9 cellular contexts compared by ENCODE assay signal in genomic region chr7:134932707-134933370, GRCh38. TPM values are rescaled to one million over a fixed set of nuclear protein-coding genes. Genes with fewer than 3 reads are reported as not detected.
A peak's percentile ranks its signal among the peaks of the same experiment; 100 is the strongest.
DNase-seq lines count a peak whose midpoint lies in the region; ATAC-seq and FAIRE-seq lines count a peak whose summit lies in the region.
"Had no signal": no experiment of that assay in that cellular context is flagged by ENCODE, and none has a peak within 500 bp of the region (broad histone marks: within the 10 kb centered on the region; RNA-seq: fewer than 3 reads in every experiment).

No MANE protein-coding gene starts in this region.

- peak overlapping the region; percentile 16; the same call in 1 of the 2 replicates for H3K4me3 ChIP-seq in BLaER1
- no peak overlapping the region for H3K4me3 ChIP-seq in small intestine (ENCODE audit: low read depth in 1 of 2, low read length in 2 of 2)

- peaks cover 4% of the 10 kb centered on the region; the same call in 1 of the 2 replicates for H3K9me3 ChIP-seq in BLaER1
- no peaks in the 10 kb centered on the region for H3K9me3 ChIP-seq in T-helper 17 cell (ENCODE audit: control insufficient read depth, low read length, poor library complexity, severe bottlenecking)
- no peaks in the 10 kb centered on the region for H3K9me3 ChIP-seq in small intestine (ENCODE audit: control insufficient read depth, low read depth)

- WGBS in small intestine, 3 donors: 65 to 76% (median 72%) methylated on average over 17 of the region's 17 CpGs

- H3K4me1 Mint-ChIP-seq in T-helper 17 cell: peaks cover 11% of the 10 kb centered on the region

- no peak for FAIRE-seq in small intestine (lab: Jason Lieb, UNC)

- H3K36me3 ChIP-seq in BLaER1 (peaks cover 96% of the 10 kb centered on the region), small intestine (ENCODE audit: control insufficient read depth in 2 of 2, insufficient read depth in 2 of 2, low read length in 2 of 2) (no peaks in the 10 kb centered on the region)

- H3K4me1 ChIP-seq in BLaER1 (peaks cover 48% of the 10 kb centered on the region), small intestine (ENCODE audit: control insufficient read depth in 2 of 2, insufficient read depth in 1 of 2, low read depth in 1 of 2, low read length in 1 of 2) (peaks cover 0 to 2% of the 10 kb centered on the region in 2 donors)

- peak overlapping the region; percentile 77 for H3K4me3 Mint-ChIP-seq in T-helper 17 cell

- H3K27ac Mint-ChIP-seq in T-helper 17 cell: peak overlapping the region; percentile 4

- H3K27me3 ChIP-seq in BLaER1 (no peaks in the 10 kb centered on the region), small intestine (ENCODE audit: control insufficient read depth in 2 of 2, insufficient read depth in 2 of 2, low read length in 2 of 2) (no peaks in the 10 kb centered on the region)

- H3K27ac ChIP-seq in BLaER1 (peak overlapping the region; percentile 70), small intestine (ENCODE audit: low read depth in 1 of 2, low read length in 1 of 2) (peak overlapping the region in 1 of 2 donors; percentile 55)

- peak; percentile 49 for ATAC-seq in GM19467 (IDR thresholded peaks at IDR 0.05; ENCODE audit: unreplicated experiment)
- ATAC-seq in T-helper 17 cell: no peak

- peak overlapping the region; percentile 81 for H3K4me2 ChIP-seq in BLaER1

- DNase-seq in T-helper 17 cell (no peak), hepatic stellate cell (ENCODE audit: low spot score) (peak; percentile 69), COLO668 (lab: John Stamatoyannopoulos, UW; ENCODE audit: unreplicated experiment) (no peak), middle frontal gyrus (ENCODE audit: extremely low spot score, low spot score) (no peak), superior temporal gyrus (ENCODE audit: extremely low spot score) (no peak), small intestine (no peak)
- DNase-seq: NK-92 treated with Interleukin-12 subunit alpha and Interleukin-12 subunit beta, amount 100 ng/mL, for 24 hours had no signal

- H3K36me3 Mint-ChIP-seq in T-helper 17 cell (ENCODE audit: low read depth): peaks cover 5% of the 10 kb centered on the region

- peak overlapping the region; percentile 54; the same call in 1 of the 2 replicates for H3K9ac ChIP-seq in BLaER1

- H4K20me1 ChIP-seq in BLaER1: peaks cover 31% of the 10 kb centered on the region

- H3K27me3 Mint-ChIP-seq in T-helper 17 cell: no peaks in the 10 kb centered on the region

RNA-seq across cellular contexts. Expression of gene AGBL3, which starts 53.5 kb away (rescaled TPM):
- total RNA-seq in T-helper 17 cell: 1 to 10 TPM; 2.1 to 2.4 TPM
- under 1 TPM; 0.27 to 0.89 (median 0.87) TPM for polyA plus RNA-seq in small intestine
